1 cellular context compared by ENCODE assay signal in genomic region chr21:36913247-36914169, GRCh38.
TF ChIP-seq lines count a peak whose summit lies in the region.

No MANE protein-coding gene starts in this region.

TF ChIP-seq in IMR-90, 13 proteins besides CTCF, POLR2A, EP300 and RAD21 (continued from another document):
- no peak for TF ChIP-seq RCOR1 (IDR thresholded peaks at IDR 0.05; ENCODE audit: insufficient replicate concordance, low read length)
- TF ChIP-seq USF2 (IDR thresholded peaks at IDR 0.05; ENCODE audit: low read depth, low read length): no peak
- no peak for TF ChIP-seq MAFK (IDR thresholded peaks at IDR 0.05; ENCODE audit: low read depth, low read length)
- TF ChIP-seq BHLHE40 (IDR thresholded peaks at IDR 0.05; ENCODE audit: low read depth, low read length): no peak
